In the genomic region with DNA sequence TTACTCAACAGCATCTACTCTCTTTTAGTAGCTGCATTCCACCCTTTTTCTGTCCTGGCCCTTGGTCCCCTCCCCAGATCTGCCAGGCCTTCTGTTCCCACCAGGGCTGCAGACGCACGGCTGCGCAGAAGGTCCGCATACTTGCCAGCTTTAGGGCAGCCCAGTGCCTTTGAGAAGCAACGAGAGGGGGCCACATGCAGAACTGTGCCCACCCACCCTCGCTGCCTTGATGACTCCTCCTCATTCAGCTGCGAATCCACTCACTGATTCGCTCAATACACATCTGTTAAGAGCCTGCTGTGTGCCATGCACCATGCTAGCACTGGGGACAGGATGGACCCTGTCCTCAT, we compare ENCODE assay signal across 21 cellular contexts. TPM values are rescaled to one million over a fixed set of nuclear protein-coding genes. Genes with fewer than 3 reads are reported as not detected.
"Had no signal": no experiment of that assay in that cellular context is flagged by ENCODE, and none has a peak within 500 bp of the region (broad histone marks: within the 10 kb centered on the region; RNA-seq: fewer than 3 reads in every experiment).

No MANE protein-coding gene starts in this region.

- ATAC-seq: activated CD4-positive, alpha-beta T cell treated with anti-CD3 and anti-CD28 coated beads for 36 hours; activated naive CD4-positive, alpha-beta T cell treated with anti-CD3 and anti-CD28 coated beads, Interleukin-2, amount 50 U/mL, for 72 hours; lower lobe of right lung; psoas muscle had no signal

- DNase-seq: activated CD4-positive, alpha-beta memory T cell treated with anti-CD3 and anti-CD28 coated beads for 36 hours; activated CD4-positive, alpha-beta T cell treated with anti-CD3 and anti-CD28 coated beads for 36 hours; activated gamma-delta T cell treated with Interleukin-2 at 50 U/mL for 16 hours; activated T-cell treated with anti-CD3 and anti-CD28 coated beads for 4 hours; foreskin melanocyte; kidney; lower lobe of right lung; SJCRH30; stimulated activated CD8-positive, alpha-beta memory T cell treated with anti-CD3 and anti-CD28 coated beads, Interleukin-4, amount 100 ng/mL, for 48 hours; stimulated activated naive CD4-positive, alpha-beta T cell; SW 1271; transverse colon; uterus had no signal

- H3K4me3 ChIP-seq: adrenal gland, lower lobe of right lung, psoas muscle, SJCRH30, transverse colon, uterus had no signal

- H3K9me3 ChIP-seq: adrenal gland, lower lobe of right lung, psoas muscle, SJCRH30, transverse colon, uterus had no signal

- H3K27me3 Mint-ChIP-seq: activated CD4-positive, alpha-beta memory T cell treated with anti-CD3 and anti-CD28 coated beads for 36 hours; activated CD4-positive, alpha-beta T cell treated with anti-CD3 and anti-CD28 coated beads for 36 hours had no signal

- H3K36me3 ChIP-seq: adrenal gland, lower lobe of right lung, SJCRH30, transverse colon, uterus had no signal

- H3K27me3 ChIP-seq: SJCRH30, transverse colon, uterus had no signal

- H3K36me3 Mint-ChIP-seq: activated CD4-positive, alpha-beta memory T cell treated with anti-CD3 and anti-CD28 coated beads for 36 hours; activated naive CD4-positive, alpha-beta T cell treated with anti-CD3 and anti-CD28 coated beads, Interleukin-2, amount 50 U/mL, for 72 hours had no signal

- H3K9me3 Mint-ChIP-seq: activated CD4-positive, alpha-beta memory T cell treated with anti-CD3 and anti-CD28 coated beads for 36 hours; activated T-helper 1 cell treated with anti-CD3 and anti-CD28 coated beads, Interleukin-12 subunit alpha, Interleukin-12 subunit beta, Interleukin-2, Interleukin-4 antibody, amounts not matched to agents 30 ng/mL and 10 ng/mL and 1 ng/mL, durations not matched to agents 14 hours and 24 hours and 36 hours; nephron had no signal

- H3K4me1 Mint-ChIP-seq: activated CD4-positive, alpha-beta T cell treated with anti-CD3 and anti-CD28 coated beads for 36 hours; nephron had no signal

- H3K4me3 Mint-ChIP-seq: activated CD4-positive, alpha-beta memory T cell treated with anti-CD3 and anti-CD28 coated beads for 36 hours; activated CD4-positive, alpha-beta T cell treated with anti-CD3 and anti-CD28 coated beads for 36 hours; activated T-helper 1 cell treated with anti-CD3 and anti-CD28 coated beads, Interleukin-12 subunit alpha, Interleukin-12 subunit beta, Interleukin-2, Interleukin-4 antibody, amounts not matched to agents 30 ng/mL and 10 ng/mL and 1 ng/mL, durations not matched to agents 14 hours and 24 hours and 36 hours; nephron had no signal

- H3K27ac Mint-ChIP-seq: activated CD4-positive, alpha-beta memory T cell treated with anti-CD3 and anti-CD28 coated beads for 36 hours; activated CD4-positive, alpha-beta T cell treated with anti-CD3 and anti-CD28 coated beads for 36 hours; activated T-helper 1 cell treated with anti-CD3 and anti-CD28 coated beads, Interleukin-12 subunit alpha, Interleukin-12 subunit beta, Interleukin-2, Interleukin-4 antibody, amounts not matched to agents 30 ng/mL and 10 ng/mL and 1 ng/mL, durations not matched to agents 14 hours and 24 hours and 36 hours; nephron had no signal

- H3K4me1 ChIP-seq: adrenal gland, lower lobe of right lung, psoas muscle, SJCRH30, uterus had no signal

- H3K27ac ChIP-seq: lower lobe of right lung, psoas muscle, SJCRH30, uterus had no signal

RNA-seq across cellular contexts. Expression of a gene that starts 39.2 kb away (rescaled TPM):
- total RNA-seq: activated CD4-positive, alpha-beta memory T cell treated with anti-CD3 and anti-CD28 coated beads for 36 hours; activated CD4-positive, alpha-beta T cell treated with anti-CD3 and anti-CD28 coated beads for 36 hours; activated naive CD4-positive, alpha-beta T cell treated with anti-CD3 and anti-CD28 coated beads, Interleukin-2, amount 50 U/mL, for 72 hours; activated T-helper 1 cell treated with anti-CD3 and anti-CD28 coated beads, Interleukin-12 subunit alpha, Interleukin-12 subunit beta, Interleukin-2, Interleukin-4 antibody, amounts not matched to agents 30 ng/mL and 10 ng/mL and 1 ng/mL, durations not matched to agents 14 hours and 24 hours and 36 hours; astrocyte; osteocyte; SJCRH30; T-helper 2 cell treated with Interferon-gamma antibody and Interleukin-4, amounts not matched to agents 100 ng/mL and 5 ng/mL, for 36 hours had no signal
